ENCODE assay signal across 10 cellular contexts in the genomic region with DNA sequence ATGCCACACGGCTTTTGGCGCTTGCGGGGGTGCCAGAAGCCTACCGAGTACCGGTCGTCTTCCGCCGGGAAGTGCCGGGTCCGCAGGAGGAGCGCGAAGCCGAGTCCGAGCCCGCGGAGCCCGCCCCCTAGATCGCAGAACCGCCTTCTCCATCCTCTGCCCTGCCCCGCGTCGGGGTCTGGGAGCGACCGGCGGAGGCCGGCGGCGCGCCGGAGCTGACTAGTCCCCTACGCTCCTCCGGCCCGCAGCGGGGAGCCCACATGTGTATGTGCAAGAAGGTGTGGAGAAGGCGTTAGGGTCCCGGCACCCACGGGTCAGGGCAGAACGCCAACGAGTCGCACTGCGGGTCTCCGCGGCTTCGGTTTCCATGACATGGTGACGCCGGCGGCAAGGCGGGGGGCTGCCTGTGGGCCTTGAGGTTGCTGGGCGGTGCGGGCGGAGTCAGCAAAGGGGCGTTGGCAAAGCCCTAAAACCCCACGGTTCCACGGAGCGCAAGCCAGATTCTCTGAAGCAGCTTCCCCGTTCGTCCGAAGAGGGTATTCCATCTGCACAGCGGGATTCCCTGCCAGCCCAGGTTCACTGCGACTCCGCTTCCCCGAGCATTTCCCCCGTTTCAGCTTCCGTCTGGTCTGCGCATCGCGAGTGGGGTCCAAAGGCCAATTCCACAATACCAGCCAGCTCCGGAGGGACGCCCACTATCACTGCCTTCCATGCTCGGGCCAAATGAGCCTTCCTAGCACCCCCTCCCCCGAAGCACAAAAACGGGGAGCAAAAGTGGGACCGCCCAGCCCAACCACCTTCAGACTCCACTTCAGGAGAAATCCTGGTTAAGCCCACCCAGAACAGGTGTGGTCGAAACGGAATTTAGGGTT. TPM values are rescaled to one million over a fixed set of nuclear protein-coding genes. Genes with fewer than 3 reads are reported as not detected.
A peak's percentile ranks its signal among the peaks of the same experiment; 100 is the strongest.
DNase-seq lines count a peak whose midpoint lies in the region; ATAC-seq, FAIRE-seq and TF ChIP-seq lines count a peak whose summit lies in the region.
"Had no signal": no experiment of that assay in that cellular context is flagged by ENCODE, and none has a peak within 500 bp of the region (broad histone marks: within the 10 kb centered on the region; RNA-seq: fewer than 3 reads in every experiment).

No MANE protein-coding gene starts in this region.

- peaks cover 14% of the 10 kb centered on the region for H3K4me1 ChIP-seq in PC-9 (replicated peaks; ENCODE audit: insufficient read depth)
- peaks cover 5% of the 10 kb centered on the region for H3K4me1 ChIP-seq in endothelial cell of umbilical vein (ENCODE audit: control insufficient read depth, extremely low read depth, insufficient read depth, low read length)
- peaks cover 7% of the 10 kb centered on the region for H3K4me1 ChIP-seq in rectal smooth muscle tissue (ENCODE audit: control insufficient read depth, insufficient read depth, low read length)

- dilution Hi-C loops in endothelial cell of umbilical vein (cut with MboI; ENCODE audit: extremely low pct_ligation_motif_present, low sequenced_read_pairs): no loop called here

- H3K9ac ChIP-seq in endothelial cell of umbilical vein (replicated peaks; ENCODE audit: extremely low read depth, insufficient read depth, low read length): no peak overlapping the region
- H3K9ac ChIP-seq in rectal smooth muscle tissue (ENCODE audit: low read length): no peak overlapping the region

- H3K27me3 ChIP-seq in PC-9 (ENCODE audit: insufficient read depth, low read depth) (no peaks in the 10 kb centered on the region), endothelial cell of umbilical vein (ENCODE audit: control insufficient read depth in 2 of 2, insufficient read depth in 2 of 2, low read length in 2 of 2) (peaks cover 94 to 99% of the 10 kb centered on the region in 2 experiments), rectal smooth muscle tissue (ENCODE audit: control insufficient read depth, insufficient read depth, low read length) (peaks cover 95% of the 10 kb centered on the region)

- H4K20me1 ChIP-seq in PC-9 (ENCODE audit: insufficient read depth) (no peaks in the 10 kb centered on the region), endothelial cell of umbilical vein (replicated peaks; ENCODE audit: control insufficient read depth, extremely low read depth, insufficient read depth, low read length) (no peaks in the 10 kb centered on the region)

- no peaks in the 10 kb centered on the region for H3K9me2 ChIP-seq in PC-9 (ENCODE audit: insufficient read depth)

- H2AFZ ChIP-seq in PC-9 (peak overlapping the region; percentile 84), endothelial cell of umbilical vein (ENCODE audit: low read depth, low read length) (no peak overlapping the region)

- CTCF ChIA-PET in PC-9 (lab: Charles Lee): no interaction called here
- CTCF ChIA-PET in endothelial cell of umbilical vein (lab: Charles Lee): no interaction called here

- H3K4me3 ChIP-seq in PC-9 (peak overlapping the region; percentile 82), endothelial cell of umbilical vein (replicated peaks in 1 of 3; ENCODE audit: insufficient read depth in 1 of 3, low read depth in 1 of 3, low read length in 3 of 3) (no peak overlapping the region), rectal smooth muscle tissue (ENCODE audit: low read length) (peak overlapping the region; percentile 31)

- TF ChIP-seq POLR2A in endothelial cell of umbilical vein (IDR thresholded peaks at IDR 0.05; ENCODE audit: low read depth, low read length): no peak

- H3K4me2 ChIP-seq in PC-9: peak overlapping the region; percentile 93
- no peak overlapping the region for H3K4me2 ChIP-seq in endothelial cell of umbilical vein (ENCODE audit: insufficient read depth, low read length)

- no peak for FAIRE-seq in endothelial cell of umbilical vein (lab: Jason Lieb, UNC)
- FAIRE-seq: endometrium had no signal

- TF ChIP-seq CTCF in PC-9 (conservative IDR thresholded peaks at IDR 0.05) (no peak), endothelial cell of umbilical vein (IDR thresholded peaks at IDR 0.05; ENCODE audit: extremely low read depth in 1 of 2, insufficient read depth in 1 of 2, low read depth in 1 of 2, low read length in 2 of 2) (no peak)

- intact Hi-C loops in PC-9 (cut with micrococcal nuclease; ENCODE audit: unreplicated experiment): no loop called here
- intact Hi-C loops in endothelial cell of umbilical vein (cut with micrococcal nuclease): loop anchor here (5.0 kb wide), 2 partner anchors 83 to 112 kb away; no protein-coding TSS in a partner anchor

- H3K36me3 ChIP-seq in PC-9 (ENCODE audit: low read depth): 0 out of 2 replicates have a peak, but pooled peaks cover 4% of the 10 kb centered on the region
- no peaks in the 10 kb centered on the region for H3K36me3 ChIP-seq in endothelial cell of umbilical vein (ENCODE audit: control insufficient read depth in 2 of 2, extremely low read depth in 1 of 2, insufficient read depth in 2 of 2, low read length in 2 of 2)
- H3K36me3 ChIP-seq in rectal smooth muscle tissue (ENCODE audit: control insufficient read depth, insufficient read depth, low read length): no peaks in the 10 kb centered on the region

- ATAC-seq in GM19035 (IDR thresholded peaks at IDR 0.05; ENCODE audit: unreplicated experiment) (no peak), GM18873 (IDR thresholded peaks at IDR 0.05; ENCODE audit: low FRiP score, unreplicated experiment) (no peak)

- TSS peak; percentile 47 for BruUV-seq in PC-9 (replicated peaks; lab: Mats Ljungman, UMichigan)
- no TSS peak for BruUV-seq in endothelial cell of umbilical vein (replicated peaks; lab: Mats Ljungman, UMichigan)

- peak; percentile 54 to 63 for DNase-seq in NCI-H524 (lab: John Stamatoyannopoulos, UW)
- DNase-seq in NCI-H524 treated with DMSO at 0.1 percent for 48 hours (lab: John Stamatoyannopoulos, UW): no peak
- no peak for DNase-seq in PC-9
- DNase-seq in endothelial cell of umbilical vein (ENCODE audit: low read depth, low spot score): no peak
- DNase-seq in globus pallidus (ENCODE audit: low spot score): no peak

- H3K79me2 ChIP-seq in PC-9 (ENCODE audit: low read depth): peaks cover 73% of the 10 kb centered on the region
- no peaks in the 10 kb centered on the region for H3K79me2 ChIP-seq in endothelial cell of umbilical vein (ENCODE audit: control insufficient read depth, insufficient read depth, low read length)

- POLR2A ChIA-PET in PC-9 (lab: Charles Lee; ENCODE audit: unreplicated experiment) (no interaction called here), endothelial cell of umbilical vein (lab: Charles Lee) (no interaction called here)

- no peaks in the 10 kb centered on the region for H3K9me3 ChIP-seq in PC-9 (ENCODE audit: insufficient read depth, low read depth)
- no peaks in the 10 kb centered on the region for H3K9me3 ChIP-seq in endothelial cell of umbilical vein (replicated peaks; ENCODE audit: control insufficient read depth, insufficient read depth, low read length)

- H3F3A ChIP-seq in PC-9 (ENCODE audit: insufficient read depth, low read depth): no peaks in the 10 kb centered on the region

- no peaks in the 10 kb centered on the region for H3K9me1 ChIP-seq in endothelial cell of umbilical vein (replicated peaks; ENCODE audit: control insufficient read depth, extremely low read depth, insufficient read depth, low read length)

- H3K27ac ChIP-seq in PC-9 (peak overlapping the region; percentile 50), endothelial cell of umbilical vein (ENCODE audit: insufficient read depth, low read depth, low read length) (no peak overlapping the region), rectal smooth muscle tissue (ENCODE audit: low read depth, low read length) (no peak overlapping the region)
- H3K27ac ChIP-seq: C4-2B had no signal

TF ChIP-seq in endothelial cell of umbilical vein, 7 proteins besides CTCF, POLR2A, EP300 and RAD21:
- peak; percentile 70 for TF ChIP-seq EZH2 (IDR thresholded peaks at IDR 0.05; ENCODE audit: borderline replicate concordance, low read depth, low read length, severe bottlenecking)
- TF ChIP-seq MYC (IDR thresholded peaks at IDR 0.05; ENCODE audit: low read depth, low read length): no peak
- TF ChIP-seq GATA2 (IDR thresholded peaks at IDR 0.05; ENCODE audit: insufficient read depth, insufficient read length, low read depth, low read length): no peak
- no peak for TF ChIP-seq POLR2AphosphoS5 (IDR thresholded peaks at IDR 0.05; ENCODE audit: insufficient read depth, low read depth, low read length)
- no peak for TF ChIP-seq JUN (IDR thresholded peaks at IDR 0.05; ENCODE audit: borderline replicate concordance, insufficient read depth, insufficient read length, low read depth)
- no peak for TF ChIP-seq FOS (IDR thresholded peaks at IDR 0.05; ENCODE audit: borderline replicate concordance, insufficient read depth, low read length)

RNA-seq across cellular contexts. Expression of a gene that starts 2.3 kb away (rescaled TPM):
- total RNA-seq in PC-9 (2021): 9.1 and 12.3 TPM in 2 replicates
- not detected in 2 replicates for total RNA-seq in endothelial cell of umbilical vein
- polyA plus RNA-seq in endothelial cell of umbilical vein: not detected in 2 replicates
- not detected in 2 replicates for polyA plus RNA-seq in endothelial cell of umbilical vein (2011; cell fraction: cytosol; rRNA removed)
- not detected in 2 replicates for polyA plus RNA-seq in endothelial cell of umbilical vein (2011; cell fraction: nucleus; rRNA removed)
- not detected in 2 replicates for polyA plus RNA-seq in endothelial cell of umbilical vein (2012)
- not detected in 2 replicates for polyA minus RNA-seq in endothelial cell of umbilical vein
- not detected for polyA minus RNA-seq in endothelial cell of umbilical vein (2011; cell fraction: cytosol; rRNA and poly(A)+ RNA removed)
- polyA minus RNA-seq in endothelial cell of umbilical vein (2011; cell fraction: nucleus; rRNA and poly(A)+ RNA removed): not detected in 2 replicates

RNA-seq across cellular contexts. Expression of a gene that starts 13.8 kb away (rescaled TPM):
- total RNA-seq in PC-9 (2021) (71.4 and 79.6 TPM in 2 replicates), endothelial cell of umbilical vein (44.8 and 47.2 TPM in 2 replicates)
- 11.0 and 15.7 TPM in 2 replicates for polyA plus RNA-seq in endothelial cell of umbilical vein
- 16.5 and 17.7 TPM in 2 replicates for polyA plus RNA-seq in endothelial cell of umbilical vein (2011; cell fraction: cytosol; rRNA removed)
- 14.3 and 18.2 TPM in 2 replicates for polyA plus RNA-seq in endothelial cell of umbilical vein (2011; cell fraction: nucleus; rRNA removed)
- polyA plus RNA-seq in endothelial cell of umbilical vein (2012): 39.9 and 47.6 TPM in 2 replicates
- 12.7 and 13.5 TPM in 2 replicates for polyA minus RNA-seq in endothelial cell of umbilical vein
- polyA minus RNA-seq in endothelial cell of umbilical vein (2011; cell fraction: cytosol; rRNA and poly(A)+ RNA removed): 31.6 TPM
- 12.0 and 14.4 TPM in 2 replicates for polyA minus RNA-seq in endothelial cell of umbilical vein (2011; cell fraction: nucleus; rRNA and poly(A)+ RNA removed)

Comparison
In these comparisons a context has a peak if more than half of its experiments do, and no peak if none do; other contexts are left out.
1. DNase-seq: peak in NCI-H524 (2 of 2); none in NCI-H524 treated with DMSO at 0.1 percent for 48 hours (single experiment), PC-9 (0 of 2), endothelial cell of umbilical vein (single experiment) and globus pallidus (single experiment).
2. H3K4me3 ChIP-seq: peak in PC-9 (single experiment) and rectal smooth muscle tissue (single experiment); none in endothelial cell of umbilical vein (0 of 3).
3. RNA of a gene that starts 2.3 kb away (total RNA-seq): 9.1 to 12.3 TPM in PC-9; not detected in endothelial cell of umbilical vein; every median in the first group is over 10 times any median in the second.